ENCODE assay signal across 8 cellular contexts in genomic region chr19:14207796-14208195, GRCh38. TPM values are rescaled to one million over a fixed set of nuclear protein-coding genes. Genes with fewer than 3 reads are reported as not detected.
DNase-seq lines count a peak whose midpoint lies in the region; ATAC-seq and TF ChIP-seq lines count a peak whose summit lies in the region.
"Not testable (repeated sequence)": the region's sequence is repeated elsewhere in the genome, so short reads cannot be mapped to it uniquely, and the experiment has no call there.

No MANE protein-coding gene starts in this region.

- DNase-seq in DND-41; fibroblast of pulmonary artery (ENCODE audit: low read depth); sciatic nerve (ENCODE audit: low spot score); vagina (ENCODE audit: extremely low spot score in 2 of 2): not testable (repeated sequence)
- DNase-seq in NCI-H1092 treated with DMSO at 0.1 percent for 48 hours (lab: John Stamatoyannopoulos, UW) (peak; percentile 32), mucosa of descending colon (peak in 2 of 3 donors; percentile 57 to 70)
- peak; percentile 63 for DNase-seq in activated CD4-positive, alpha-beta T cell treated with anti-CD3 and anti-CD28 coated beads, Interleukin-2, amount 10 ng/mL, durations not matched to agents 24 days and 14 days

- H3K27ac ChIP-seq in DND-41 (ENCODE audit: low read length) (peak overlapping the region; percentile 91), vagina (peak overlapping the region; percentile 70)

- not testable (repeated sequence) for H3K27ac Mint-ChIP-seq in activated CD4-positive, alpha-beta T cell treated with anti-CD3 and anti-CD28 coated beads, Interleukin-2, amount 10 ng/mL, durations not matched to agents 24 days and 14 days
- peak overlapping the region; percentile 98 to 100 (median 99) for H3K27ac Mint-ChIP-seq in brain

- H3K4me2 ChIP-seq in DND-41 (ENCODE audit: insufficient read depth, low read length): peak overlapping the region; percentile 91

- H4K20me1 ChIP-seq in DND-41 (ENCODE audit: insufficient read depth, low read length): peaks cover 14% of the 10 kb centered on the region

- peaks cover 10% of the 10 kb centered on the region for H3K27me3 ChIP-seq in DND-41 (ENCODE audit: insufficient read depth, low read length, poor library complexity)
- H3K27me3 ChIP-seq in vagina: not testable (repeated sequence)

- H3K27me3 Mint-ChIP-seq in activated CD4-positive, alpha-beta T cell treated with anti-CD3 and anti-CD28 coated beads, Interleukin-2, amount 10 ng/mL, durations not matched to agents 24 days and 14 days: peaks cover 55% of the 10 kb centered on the region
- peaks cover 15% of the 10 kb centered on the region for H3K27me3 Mint-ChIP-seq in brain

- peaks cover 47% of the 10 kb centered on the region for H3K4me1 ChIP-seq in DND-41 (ENCODE audit: insufficient read depth, low read length)
- not testable (repeated sequence) for H3K4me1 ChIP-seq in mucosa of descending colon (ENCODE audit: low read depth); vagina

- peak overlapping the region; percentile 85 for H3K4me3 Mint-ChIP-seq in activated CD4-positive, alpha-beta T cell treated with anti-CD3 and anti-CD28 coated beads, Interleukin-2, amount 10 ng/mL, durations not matched to agents 24 days and 14 days
- peak overlapping the region; percentile 87 to 96 (median 90) for H3K4me3 Mint-ChIP-seq in brain

- not testable (repeated sequence) for TF ChIP-seq CTCF in DND-41 (IDR thresholded peaks at IDR 0.05; ENCODE audit: borderline replicate concordance, extremely low read depth, low read length, poor library complexity, severe bottlenecking); brain (conservative IDR thresholded peaks at IDR 0.05); fibroblast of pulmonary artery (IDR thresholded peaks at IDR 0.05; ENCODE audit: low read length, missing control alignments); mucosa of descending colon (IDR thresholded peaks at IDR 0.05); vagina (IDR thresholded peaks at IDR 0.05)

- not testable (repeated sequence) for H3K36me3 Mint-ChIP-seq in activated CD4-positive, alpha-beta T cell treated with anti-CD3 and anti-CD28 coated beads, Interleukin-2, amount 10 ng/mL, durations not matched to agents 24 days and 14 days (ENCODE audit: low read depth); brain

- not testable (repeated sequence) for H3K9me3 Mint-ChIP-seq in activated CD4-positive, alpha-beta T cell treated with anti-CD3 and anti-CD28 coated beads, Interleukin-2, amount 10 ng/mL, durations not matched to agents 24 days and 14 days
- H3K9me3 Mint-ChIP-seq in brain: peaks cover 0 to 11% (median 5%) of the 10 kb centered on the region in 5 experiments

- ATAC-seq in DND-41 (ENCODE audit: insufficient read depth, low read depth) (peak; percentile 23; the same call in 2 of the 3 replicates), mucosa of descending colon (peak; percentile 23), sciatic nerve (peak; percentile 6)

- H3K79me2 ChIP-seq in DND-41 (ENCODE audit: insufficient read depth, low read length): peaks cover 14% of the 10 kb centered on the region

- not testable (repeated sequence) for H3K36me3 ChIP-seq in DND-41 (ENCODE audit: insufficient read depth, low read length); mucosa of descending colon (ENCODE audit: low read depth); vagina

- intact Hi-C loops in activated CD4-positive, alpha-beta T cell treated with anti-CD3 and anti-CD28 coated beads, Interleukin-2, amount 10 ng/mL, durations not matched to agents 24 days and 14 days (cut with micrococcal nuclease); mucosa of descending colon (cut with DNase I, micrococcal nuclease); sciatic nerve (cut with DNase I): not testable (repeated sequence)
- intact Hi-C loops in vagina (cut with DNase I): loop anchor here (10.0 kb wide), 1 partner anchor 207 kb away; the partner anchor contains the start of gene DDX39A

- H3K4me1 Mint-ChIP-seq in activated CD4-positive, alpha-beta T cell treated with anti-CD3 and anti-CD28 coated beads, Interleukin-2, amount 10 ng/mL, durations not matched to agents 24 days and 14 days: peaks cover 22% of the 10 kb centered on the region
- peaks cover 30% of the 10 kb centered on the region for H3K4me1 Mint-ChIP-seq in brain

- H3K9ac ChIP-seq in DND-41 (ENCODE audit: low read depth, low read length): peak overlapping the region; percentile 78

- H3K9me3 ChIP-seq in DND-41 (ENCODE audit: insufficient read depth, low read length, severe bottlenecking); mucosa of descending colon; vagina: not testable (repeated sequence)

- peak overlapping the region; percentile 93 for H2AFZ ChIP-seq in DND-41 (ENCODE audit: low read depth, low read length)

- not testable (repeated sequence) for TF ChIP-seq POLR2A in vagina (IDR thresholded peaks at IDR 0.05)

- H3K4me3 ChIP-seq in DND-41 (ENCODE audit: low read depth in 1 of 2, low read length in 2 of 2) (peak overlapping the region in 1 of 2 experiments; percentile 74; a peak in 2 of 4 replicates), fibroblast of pulmonary artery (replicated peaks; ENCODE audit: low read depth, low read length) (peak overlapping the region; percentile 55), vagina (peak overlapping the region; percentile 72 to 79)
- H3K4me3 ChIP-seq in mucosa of descending colon: not testable (repeated sequence)

RNA-seq across cellular contexts. Expression of gene ADGRL1, which starts 1.8 kb away (rescaled TPM):
- 14.3 and 17.2 TPM in 2 replicates for total RNA-seq in activated CD4-positive, alpha-beta T cell treated with anti-CD3 and anti-CD28 coated beads, Interleukin-2, amount 10 ng/mL, durations not matched to agents 24 days and 14 days
- 78.5 TPM for polyA plus RNA-seq in brain (ENCODE audit: insufficient read depth, low read depth, low replicate concordance)
- total RNA-seq in mucosa of descending colon (10 to 100 TPM; 29.2 to 54.6 (median 35.8) TPM), sciatic nerve (11.8 TPM), vagina (23.3 TPM)
